15 cellular contexts compared by ENCODE assay signal in the genomic region with DNA sequence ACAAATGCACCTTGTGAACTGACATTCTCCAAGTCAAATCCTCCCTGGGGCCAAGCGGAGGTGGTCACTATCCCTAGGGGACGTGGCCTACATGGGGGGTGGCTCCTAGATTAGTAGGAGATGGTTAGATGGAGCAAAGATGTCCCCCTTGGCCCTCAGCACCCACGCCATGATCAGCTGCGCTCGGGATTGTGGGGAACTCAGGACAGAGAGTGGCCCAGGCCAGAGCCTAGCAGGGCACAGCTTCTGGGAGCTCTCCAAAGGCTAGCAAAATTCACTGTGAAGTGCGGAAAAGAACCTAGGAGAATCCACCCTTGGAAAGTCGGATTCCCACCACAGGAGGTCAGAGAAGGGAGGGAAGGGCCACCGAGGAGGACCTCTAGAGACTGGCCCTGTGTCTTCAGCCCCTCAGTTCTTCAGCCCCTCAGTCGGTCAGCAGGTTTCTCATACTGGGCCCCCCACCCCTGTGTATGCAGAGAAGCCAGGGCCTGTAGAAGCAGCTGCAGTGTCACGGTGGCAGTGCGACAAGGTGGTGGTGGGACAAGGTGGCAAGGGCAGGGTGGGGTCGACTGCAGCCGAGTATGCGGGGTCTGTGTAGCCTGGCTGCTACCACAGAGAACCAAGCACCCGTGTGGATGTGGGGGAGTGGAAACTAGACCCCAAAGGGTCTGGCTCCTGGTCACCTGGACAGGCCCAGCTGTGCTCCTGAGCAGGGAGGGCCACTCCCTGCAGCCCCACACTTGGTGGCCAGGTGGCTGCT. TPM values are rescaled to one million over a fixed set of nuclear protein-coding genes. Genes with fewer than 3 reads are reported as not detected.
DNase-seq lines count a peak whose midpoint lies in the region; ATAC-seq and TF ChIP-seq lines count a peak whose summit lies in the region.
"Had no signal": no experiment of that assay in that cellular context is flagged by ENCODE, and none has a peak within 500 bp of the region (broad histone marks: within the 10 kb centered on the region; RNA-seq: fewer than 3 reads in every experiment).

No MANE protein-coding gene starts in this region.

- ATAC-seq in CD4-positive, alpha-beta T cell (ENCODE audit: poor library complexity): no peak
- ATAC-seq: left cardiac atrium, T-helper 17 cell had no signal

- H3K27ac Mint-ChIP-seq in CD4-positive, alpha-beta T cell: peak overlapping the region; percentile 84
- no peak overlapping the region for H3K27ac Mint-ChIP-seq in mesothelial cell of epicardium
- no peak overlapping the region for H3K27ac Mint-ChIP-seq in HFFc6
- H3K27ac Mint-ChIP-seq: T-helper 17 cell had no signal

- intact Hi-C loops in CD4-positive, alpha-beta T cell (cut with DNase I, micrococcal nuclease): loop anchor here (5.0 to 10.0 kb wide), 2 partner anchors 146 to 148 kb away; a partner anchor contains a TSS
- intact Hi-C loops in dorsolateral prefrontal cortex (cut with DNase I): no loop called here

- H3K9ac ChIP-seq in NT2/D1 (ENCODE audit: insufficient read length, low read depth): no peak overlapping the region

- H3K4me3 ChIP-seq in NT2/D1 (ENCODE audit: insufficient read length, low read depth): peak overlapping the region; percentile 6
- peak overlapping the region in 11 of 59 donors; percentile 10 to 48 (median 39) for H3K4me3 ChIP-seq in dorsolateral prefrontal cortex

- no peaks in the 10 kb centered on the region for H3K9me3 ChIP-seq in CD4-positive, alpha-beta T cell (ENCODE audit: control insufficient read depth, low read length)
- peaks cover 18% of the 10 kb centered on the region; the same call in 1 of the 2 replicates for H3K9me3 ChIP-seq in NT2/D1 (ENCODE audit: insufficient read depth, low read length)
- H3K9me3 ChIP-seq: BE2C had no signal

- POLR2A ChIA-PET in CD4-positive, alpha-beta T cell (lab: Charles Lee): no interaction called here

- no peaks in the 10 kb centered on the region for H3K36me3 ChIP-seq in NT2/D1 (ENCODE audit: insufficient read depth, insufficient read length, low read length)
- H3K36me3 ChIP-seq: BE2C had no signal

- DNase-seq in CD4-positive, alpha-beta T cell: peak in 1 of 10 experiments; percentile 32
- DNase-seq in NT2/D1 (ENCODE audit: low read depth, low spot score): no peak
- DNase-seq in dorsolateral prefrontal cortex: peak in 6 of 10 donors; percentile 6 to 26 (median 16)
- DNase-seq in stimulated activated CD8-positive, alpha-beta memory T cell treated with anti-CD3 and anti-CD28 coated beads, Interleukin-4, amount 100 ng/mL, for 48 hours: peak; percentile 30
- no peak for DNase-seq in mesothelial cell of epicardium (ENCODE audit: low spot score in 2 of 2, unreplicated experiment in 2 of 2)
- no peak for DNase-seq in HFFc6
- no peak for DNase-seq in dedifferentiated amniotic fluid mesenchymal stem cell (ENCODE audit: extremely low spot score)
- DNase-seq: BE2C; DMS53; effector CD8-positive, alpha-beta T cell; hypothalamus; left cardiac atrium; NCI-H345; Right ventricle myocardium superior; T-helper 17 cell had no signal

- H3K9me3 Mint-ChIP-seq in CD4-positive, alpha-beta T cell: no peaks in the 10 kb centered on the region
- H3K9me3 Mint-ChIP-seq in mesothelial cell of epicardium (no peaks in the 10 kb centered on the region), HFFc6 (no peaks in the 10 kb centered on the region)

- no peaks in the 10 kb centered on the region for H3K27me3 Mint-ChIP-seq in CD4-positive, alpha-beta T cell
- H3K27me3 Mint-ChIP-seq in mesothelial cell of epicardium (ENCODE audit: low read depth) (peaks cover 11% of the 10 kb centered on the region), HFFc6 (ENCODE audit: insufficient read depth) (peaks cover 13% of the 10 kb centered on the region)

- H3K4me1 ChIP-seq in NT2/D1 (ENCODE audit: insufficient read depth, insufficient read length): peaks cover 26% of the 10 kb centered on the region

- H3K27me3 ChIP-seq in CD4-positive, alpha-beta T cell (ENCODE audit: control insufficient read depth, insufficient read depth, low read length): no peaks in the 10 kb centered on the region
- H3K27me3 ChIP-seq in NT2/D1 (ENCODE audit: insufficient read depth, insufficient read length): no peaks in the 10 kb centered on the region
- no peaks in the 10 kb centered on the region for H3K27me3 ChIP-seq in dorsolateral prefrontal cortex
- H3K27me3 ChIP-seq: BE2C had no signal

- no peak for TF ChIP-seq CTCF in CD4-positive, alpha-beta T cell (IDR thresholded peaks at IDR 0.05)
- TF ChIP-seq CTCF in dorsolateral prefrontal cortex (IDR thresholded peaks at IDR 0.05 in 54 of 56, conservative IDR thresholded peaks at IDR 0.05 in 2 of 56; ENCODE audit: low read depth in 1 of 56, partially characterized antibody in 56 of 56) (no peak), mesothelial cell of epicardium (IDR thresholded peaks at IDR 0.05; ENCODE audit: unreplicated experiment) (no peak), HFFc6 (IDR thresholded peaks at IDR 0.05) (no peak)

- H3K4me3 Mint-ChIP-seq in CD4-positive, alpha-beta T cell: no peak overlapping the region
- H3K4me3 Mint-ChIP-seq in mesothelial cell of epicardium (no peak overlapping the region), HFFc6 (no peak overlapping the region)
- H3K4me3 Mint-ChIP-seq: T-helper 17 cell had no signal

- H3K27ac ChIP-seq in CD4-positive, alpha-beta T cell (ENCODE audit: low read depth, low read length): no peak overlapping the region
- H3K27ac ChIP-seq in dorsolateral prefrontal cortex: no peak overlapping the region

- CTCF ChIA-PET in CD4-positive, alpha-beta T cell (lab: Charles Lee): no interaction called here

- peaks cover 19% of the 10 kb centered on the region for H3K36me3 Mint-ChIP-seq in CD4-positive, alpha-beta T cell (ENCODE audit: low read depth)
- H3K36me3 Mint-ChIP-seq in mesothelial cell of epicardium (no peaks in the 10 kb centered on the region), HFFc6 (ENCODE audit: low read depth) (no peaks in the 10 kb centered on the region)

- peaks cover 43% of the 10 kb centered on the region for H3K4me1 Mint-ChIP-seq in CD4-positive, alpha-beta T cell (ENCODE audit: low read depth)
- H3K4me1 Mint-ChIP-seq in mesothelial cell of epicardium: peaks cover 7% of the 10 kb centered on the region
- H3K4me1 Mint-ChIP-seq in HFFc6 (ENCODE audit: low read depth): peaks cover 18% of the 10 kb centered on the region

RNA-seq across cellular contexts. Expression of a gene that starts 18.4 kb away (rescaled TPM):
- total RNA-seq in CD4-positive, alpha-beta T cell: 1 to 10 TPM; 2.9 to 3.8 TPM
- total RNA-seq in dorsolateral prefrontal cortex (1 to 10 TPM in 74 of 120 experiments, under 1 TPM in 46; 0.14 to 6.3 (median 1.2) TPM), mesothelial cell of epicardium (not detected in 3 replicates)
- not detected for total RNA-seq in HFFc6 (2021; fragmentation: NEBNext Ultra II Directional; extraction: Animal tissue kit (Norgen Biotek cat#: 25700))
- total RNA-seq: Right ventricle myocardium superior had no signal

RNA-seq across cellular contexts. Expression of a gene that starts 41.9 kb away (rescaled TPM):
- total RNA-seq in CD4-positive, alpha-beta T cell: 10 to 100 TPM; 19.8 to 21.5 TPM
- 1,000 to 10,000 TPM in 1 of 120 experiments, 100 to 1,000 TPM in 119; 391 to 1,107 (median 596) TPM for total RNA-seq in dorsolateral prefrontal cortex
- 269 to 275 TPM (median 270 TPM) in 3 replicates for total RNA-seq in mesothelial cell of epicardium
- 10 to 100 TPM; 28.1 to 53.8 (median 29.4) TPM for total RNA-seq in HFFc6 (2021; fragmentation: NEBNext Ultra II Directional; extraction: Animal tissue kit (Norgen Biotek cat#: 25700))

Comparison
In these comparisons a context has a peak if more than half of its experiments do, and no peak if none do; other contexts are left out.
1. DNase-seq: peak in dorsolateral prefrontal cortex (6 of 10) and stimulated activated CD8-positive, alpha-beta memory T cell treated with anti-CD3 and anti-CD28 coated beads, Interleukin-4, amount 100 ng/mL, for 48 hours (single experiment); none in NT2/D1 (single experiment), mesothelial cell of epicardium (0 of 2), HFFc6 (single experiment) and dedifferentiated amniotic fluid mesenchymal stem cell (single experiment).
2. intact Hi-C loops: an anchor here in CD4-positive, alpha-beta T cell (5.0 to 10.0 kb wide); none called in dorsolateral prefrontal cortex.